In the genomic region with DNA sequence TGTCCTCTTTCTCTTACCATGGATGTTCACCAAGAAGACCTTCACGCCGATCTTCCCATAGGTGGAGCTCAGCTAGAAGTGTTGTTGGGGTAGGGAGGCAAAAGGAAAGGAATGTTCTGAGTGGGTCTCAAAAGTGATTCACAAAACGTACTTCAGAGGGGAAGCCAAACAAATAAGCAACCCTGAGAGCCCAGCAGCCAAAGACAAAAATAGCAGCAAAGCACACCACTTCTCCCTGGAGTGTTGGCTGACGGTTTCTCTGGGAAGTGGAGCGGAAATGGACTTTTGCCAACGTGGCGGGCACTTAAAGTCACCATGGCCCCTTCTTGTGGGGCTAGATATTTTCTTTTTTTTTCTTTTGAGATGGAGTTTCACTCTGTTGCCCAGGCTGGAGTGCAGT, we compare ENCODE assay signal across 12 cellular contexts. TPM values are rescaled to one million over a fixed set of nuclear protein-coding genes. Genes with fewer than 3 reads are reported as not detected.
DNase-seq lines count a peak whose midpoint lies in the region; ATAC-seq and TF ChIP-seq lines count a peak whose summit lies in the region.
"Had no signal": no experiment of that assay in that cellular context is flagged by ENCODE, and none has a peak within 500 bp of the region (broad histone marks: within the 10 kb centered on the region; RNA-seq: fewer than 3 reads in every experiment).

No MANE protein-coding gene starts in this region.

- no peak overlapping the region for H3K4me3 ChIP-seq in fibroblast of pulmonary artery (replicated peaks; ENCODE audit: low read depth, low read length)

- no peak for TF ChIP-seq CTCF in fibroblast of pulmonary artery (IDR thresholded peaks at IDR 0.05; ENCODE audit: low read length, missing control alignments)

- ATAC-seq in HG02981 (IDR thresholded peaks at IDR 0.05; ENCODE audit: unreplicated experiment) (no peak), GM19452 (IDR thresholded peaks at IDR 0.05; ENCODE audit: unreplicated experiment) (no peak)

- DNase-seq in Daoy (ENCODE audit: low read depth) (peak; percentile 43), NCI-H510A (lab: John Stamatoyannopoulos, UW) (peak; percentile 64), fibroblast of pulmonary artery (ENCODE audit: low read depth) (peak; percentile 55), putamen (ENCODE audit: low spot score) (peak; percentile 60), T1000 (lab: John Stamatoyannopoulos, UW) (no peak), foreskin melanocyte (no peak)
- DNase-seq: CD8-positive, alpha-beta memory T cell; HCEC 1CT; NCI-H226; SW 1271 had no signal

RNA-seq across cellular contexts. Expression of a gene that starts 23.1 kb away (rescaled TPM):
- not detected in 2 replicates for total RNA-seq in Daoy (2014; rRNA removed; shearing (Covaris generic))
- total RNA-seq: CD8-positive, alpha-beta memory T cell had no signal

Comparison
In these comparisons a context has a peak if more than half of its experiments do, and no peak if none do; other contexts are left out.
1. DNase-seq: peak in Daoy (single experiment), NCI-H510A (single experiment), fibroblast of pulmonary artery (single experiment) and putamen (single experiment); none in T1000 (single experiment) and foreskin melanocyte (single experiment).